7 cellular contexts compared by ENCODE assay signal in genomic region chr1:101235241-101235695, GRCh38. TPM values are rescaled to one million over a fixed set of nuclear protein-coding genes. Genes with fewer than 3 reads are reported as not detected.
A peak's percentile ranks its signal among the peaks of the same experiment; 100 is the strongest.
DNase-seq lines count a peak whose midpoint lies in the region; ATAC-seq and TF ChIP-seq lines count a peak whose summit lies in the region.

No MANE protein-coding gene starts in this region.

- no peaks in the 10 kb centered on the region for H3K27me3 Mint-ChIP-seq in activated B cell treated with CpG ODN at 0.5 μM for 24 hours
- no peaks in the 10 kb centered on the region for H3K27me3 Mint-ChIP-seq in stimulated activated memory B cell treated with anti-CD40 and anti-IgM and Interleukin-4, amounts not matched to agents 10 μg/mL and 1 μg/mL and 100 μg/mL, for 72 hours

- POLR2A ChIA-PET in activated B cell treated with CpG ODN at 0.5 μM for 24 hours (lab: Charles Lee): interaction anchor here (0.6 to 5.7 kb wide), 47 partner anchors 9 to 340 kb away, joined by 3 to 154 read pairs (median 6); partner anchors contain the start of genes DPH5, EXTL2 and SLC30A7

- DNase-seq in HAP-1 (ENCODE audit: low spot score in 2 of 2) (no peak), activated B cell treated with CpG ODN at 0.5 μM for 24 hours (no peak), right cardiac atrium (no peak), C1 segment of cervical spinal cord (lab: John Stamatoyannopoulos, UW) (no peak), SKM-1 (lab: John Stamatoyannopoulos, UW; ENCODE audit: unreplicated experiment) (no peak)

- H3K4me3 ChIP-seq in HAP-1: peak overlapping the region; percentile 58; the same call in 1 of the 2 replicates
- peak overlapping the region; percentile 95 for H3K4me3 ChIP-seq in right cardiac atrium (ENCODE audit: low read length)

- H3K9me3 Mint-ChIP-seq in activated B cell treated with CpG ODN at 0.5 μM for 24 hours: no peaks in the 10 kb centered on the region
- H3K9me3 Mint-ChIP-seq in stimulated activated memory B cell treated with anti-CD40 and anti-IgM and Interleukin-4, amounts not matched to agents 10 μg/mL and 1 μg/mL and 100 μg/mL, for 72 hours: no peaks in the 10 kb centered on the region

- 15% methylated on average over 6 of the region's 6 CpGs for WGBS in right cardiac atrium

- peaks cover 5% of the 10 kb centered on the region for H3K36me3 ChIP-seq in HAP-1 (replicated peaks)

- ATAC-seq in activated B cell treated with CpG ODN at 0.5 μM for 24 hours (ENCODE audit: low read depth): no peak
- no peak for ATAC-seq in right cardiac atrium
- ATAC-seq in stimulated activated memory B cell treated with anti-CD40 and anti-IgM and Interleukin-4, amounts not matched to agents 10 μg/mL and 1 μg/mL and 100 μg/mL, for 72 hours: no peak
- ATAC-seq in HG03095 (IDR thresholded peaks at IDR 0.05; ENCODE audit: unreplicated experiment): no peak

- in situ Hi-C loops in HAP-1 (cut with MboI; ENCODE audit: low sequenced_read_pairs): loop anchor here (10.0 kb wide), 1 partner anchor 210 kb away; the partner anchor contains the start of gene DPH5

- H3K4me3 Mint-ChIP-seq in activated B cell treated with CpG ODN at 0.5 μM for 24 hours: peak overlapping the region; percentile 98
- H3K4me3 Mint-ChIP-seq in stimulated activated memory B cell treated with anti-CD40 and anti-IgM and Interleukin-4, amounts not matched to agents 10 μg/mL and 1 μg/mL and 100 μg/mL, for 72 hours: peak overlapping the region; percentile 96

- H3K27ac Mint-ChIP-seq in activated B cell treated with CpG ODN at 0.5 μM for 24 hours: peak overlapping the region; percentile 98
- H3K27ac Mint-ChIP-seq in stimulated activated memory B cell treated with anti-CD40 and anti-IgM and Interleukin-4, amounts not matched to agents 10 μg/mL and 1 μg/mL and 100 μg/mL, for 72 hours: peak overlapping the region; percentile 94

- H3K4me1 ChIP-seq in HAP-1: peaks cover 15% of the 10 kb centered on the region
- no peaks in the 10 kb centered on the region for H3K4me1 ChIP-seq in right cardiac atrium (ENCODE audit: control insufficient read depth, insufficient read depth, low read length)

- intact Hi-C loops in activated B cell treated with CpG ODN at 0.5 μM for 24 hours (cut with micrococcal nuclease): loop anchor here (1.0 to 5.0 kb wide), 6 partner anchors 13 to 210 kb away; partner anchors contain the start of gene DPH5
- intact Hi-C loops in right cardiac atrium (cut with DNase I): loop anchor here (5.0 to 10.0 kb wide), 5 partner anchors 50 to 208 kb away; partner anchors contain the start of gene DPH5 (in 1 of the 4)

- H3K27me3 ChIP-seq in HAP-1 (ENCODE audit: low read depth) (no peaks in the 10 kb centered on the region), right cardiac atrium (ENCODE audit: control insufficient read depth, insufficient read depth) (no peaks in the 10 kb centered on the region)

- no peak for TF ChIP-seq CTCF in activated B cell treated with CpG ODN at 0.5 μM for 24 hours (IDR thresholded peaks at IDR 0.05)

- H3K9me3 ChIP-seq in HAP-1 (no peaks in the 10 kb centered on the region), right cardiac atrium (ENCODE audit: control insufficient read depth, low read length) (no peaks in the 10 kb centered on the region)

- CTCF ChIA-PET in activated B cell treated with CpG ODN at 0.5 μM for 24 hours (lab: Charles Lee): interaction anchor here (0.7 to 7.0 kb wide), 9 partner anchors 11 to 314 kb away, joined by 3 to 96 read pairs (median 5); no protein-coding TSS in a partner anchor

- H3K27ac ChIP-seq in right cardiac atrium (ENCODE audit: low read length): peak overlapping the region; percentile 100

- H3K36me3 Mint-ChIP-seq in activated B cell treated with CpG ODN at 0.5 μM for 24 hours (ENCODE audit: low read depth): peaks cover 44% of the 10 kb centered on the region
- peaks cover 19% of the 10 kb centered on the region for H3K36me3 Mint-ChIP-seq in stimulated activated memory B cell treated with anti-CD40 and anti-IgM and Interleukin-4, amounts not matched to agents 10 μg/mL and 1 μg/mL and 100 μg/mL, for 72 hours

- peaks cover 50% of the 10 kb centered on the region for H3K4me1 Mint-ChIP-seq in activated B cell treated with CpG ODN at 0.5 μM for 24 hours
- peaks cover 54% of the 10 kb centered on the region for H3K4me1 Mint-ChIP-seq in stimulated activated memory B cell treated with anti-CD40 and anti-IgM and Interleukin-4, amounts not matched to agents 10 μg/mL and 1 μg/mL and 100 μg/mL, for 72 hours

RNA-seq across cellular contexts. Expression of gene S1PR1, which starts 1.6 kb away (rescaled TPM):
- total RNA-seq in activated B cell treated with CpG ODN at 0.5 μM for 24 hours: 77.7 and 85.2 TPM in 2 replicates
- 10 to 100 TPM; 54.2 to 62.4 (median 59.8) TPM for total RNA-seq in right cardiac atrium
- polyA plus RNA-seq in right cardiac atrium: 58.0 TPM
